14 cellular contexts compared by ENCODE assay signal in the genomic region with DNA sequence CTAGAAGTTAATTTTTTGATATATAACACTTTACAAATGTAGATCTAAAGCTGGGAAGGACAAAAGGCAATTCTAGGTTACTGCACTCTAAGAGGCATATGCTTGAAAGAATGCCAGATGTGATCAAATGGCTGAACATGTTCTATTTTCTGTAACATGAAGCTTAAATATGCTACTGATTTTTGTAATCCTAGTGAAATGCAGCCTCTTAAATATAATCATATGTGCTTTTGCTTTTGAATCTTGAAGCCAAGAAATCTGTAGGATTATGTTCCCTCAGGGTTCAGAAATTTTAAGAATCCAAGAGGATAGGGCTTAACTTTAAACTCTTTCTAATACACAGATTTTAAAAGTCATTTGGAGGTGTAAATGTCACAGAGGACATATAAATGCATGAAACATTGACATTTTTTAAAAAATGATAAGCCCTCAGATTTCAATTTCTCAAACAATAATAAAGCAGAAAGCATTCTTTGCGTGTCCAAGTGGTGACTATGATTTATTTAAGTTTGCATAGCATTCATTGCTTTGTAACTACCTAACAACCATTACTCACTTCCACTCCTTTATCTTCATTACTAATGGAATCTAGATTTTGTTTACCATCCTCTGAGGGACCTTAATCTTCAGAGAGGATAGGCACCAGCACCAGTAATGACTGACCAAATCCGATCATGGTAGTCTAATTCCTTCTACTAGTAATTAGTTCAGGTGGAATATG.
DNase-seq lines count a peak whose midpoint lies in the region; ATAC-seq and TF ChIP-seq lines count a peak whose summit lies in the region.
"Had no signal": no experiment of that assay in that cellular context is flagged by ENCODE, and none has a peak within 500 bp of the region (broad histone marks: within the 10 kb centered on the region; RNA-seq: fewer than 3 reads in every experiment).

No MANE protein-coding gene starts in this region.

- no peaks in the 10 kb centered on the region for H3K27me3 ChIP-seq in kidney epithelial cell (ENCODE audit: control insufficient read depth, insufficient read depth, low read length)

- ATAC-seq in HG03457 (IDR thresholded peaks at IDR 0.05; ENCODE audit: unreplicated experiment): no peak

- TF ChIP-seq CTCF in kidney epithelial cell (IDR thresholded peaks at IDR 0.05; ENCODE audit: insufficient read depth, low read length, poor library complexity, severe bottlenecking): no peak

- no peaks in the 10 kb centered on the region for H3K36me3 ChIP-seq in kidney epithelial cell (ENCODE audit: control insufficient read depth, insufficient read depth, low read length)
- H3K36me3 ChIP-seq: thoracic aorta had no signal

- no peak overlapping the region for H3K4me3 ChIP-seq in kidney epithelial cell (ENCODE audit: low read depth, low read length)

- DNase-seq in AG08395 (ENCODE audit: low spot score): peak; percentile 26
- peak; percentile 7 for DNase-seq in HT-29 (ENCODE audit: low spot score)
- peak; percentile 71 for DNase-seq in amniotic stem cell (lab: John Stamatoyannopoulos, UW)
- DNase-seq in kidney epithelial cell (ENCODE audit: low read depth): peak; percentile 16
- no peak for DNase-seq in COR-L47 (lab: John Stamatoyannopoulos, UW)
- DNase-seq in GM19238 (ENCODE audit: insufficient read length, low spot score): no peak
- DNase-seq in NCI-H774 (lab: John Stamatoyannopoulos, UW): no peak
- DNase-seq: activated CD4-positive, alpha-beta T cell treated with anti-CD3 and anti-CD28 coated beads for 4 hours; activated naive CD4-positive, alpha-beta T cell treated with anti-CD3 and anti-CD28 coated beads for 36 hours; effector CD8-positive, alpha-beta T cell; NCI-H187 treated with DMSO at 0.1 percent for 48 hours; Right ventricle myocardium superior had no signal

Comparison
In these comparisons a context has a peak if more than half of its experiments do, and no peak if none do; other contexts are left out.
1. DNase-seq: peak in AG08395 (single experiment), HT-29 (single experiment), amniotic stem cell (single experiment) and kidney epithelial cell (single experiment); none in COR-L47 (single experiment), GM19238 (single experiment) and NCI-H774 (single experiment).